ENCODE assay signal across 1 cellular context in the genomic region with DNA sequence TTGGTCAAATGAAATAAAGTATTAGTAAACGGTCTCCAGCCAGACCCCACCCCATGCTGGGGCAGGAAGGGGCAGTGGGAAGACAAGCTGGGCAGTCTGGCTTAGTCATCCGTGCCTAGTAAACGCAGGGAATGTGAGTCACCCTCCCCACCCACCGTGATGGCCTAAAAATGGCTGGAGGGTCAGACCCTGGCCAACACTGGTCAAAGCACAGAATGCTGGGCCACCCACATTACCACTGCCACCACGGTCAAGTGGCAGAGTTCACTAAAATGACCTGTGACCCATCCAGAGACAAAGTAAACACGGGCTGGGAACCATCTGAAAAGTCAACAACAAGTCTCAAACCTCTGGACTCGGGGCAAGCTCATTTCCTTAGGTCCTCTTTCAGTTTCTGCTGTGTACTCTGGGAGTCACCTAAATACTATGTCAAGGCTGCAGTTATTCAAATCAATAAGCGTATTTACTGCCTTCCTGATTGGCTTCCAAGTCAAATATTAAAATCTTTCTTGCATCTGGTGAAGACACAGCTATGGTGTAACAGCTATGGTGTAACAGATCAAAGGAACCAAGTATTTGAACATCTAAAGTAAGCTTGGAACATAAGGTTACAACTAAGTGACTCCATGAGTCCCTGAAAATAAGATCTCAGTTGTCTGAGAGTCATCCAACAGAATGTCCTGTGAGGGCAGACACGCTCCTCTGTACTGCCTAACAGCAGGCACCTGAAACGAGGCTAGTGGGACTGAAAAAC.
TF ChIP-seq lines count a peak whose summit lies in the region.

No MANE protein-coding gene starts in this region.

TF ChIP-seq in HepG2, 621 proteins besides CTCF, POLR2A, EP300 and RAD21 (continued from another document and continues in another):
- TF ChIP-seq, protein P1, sequence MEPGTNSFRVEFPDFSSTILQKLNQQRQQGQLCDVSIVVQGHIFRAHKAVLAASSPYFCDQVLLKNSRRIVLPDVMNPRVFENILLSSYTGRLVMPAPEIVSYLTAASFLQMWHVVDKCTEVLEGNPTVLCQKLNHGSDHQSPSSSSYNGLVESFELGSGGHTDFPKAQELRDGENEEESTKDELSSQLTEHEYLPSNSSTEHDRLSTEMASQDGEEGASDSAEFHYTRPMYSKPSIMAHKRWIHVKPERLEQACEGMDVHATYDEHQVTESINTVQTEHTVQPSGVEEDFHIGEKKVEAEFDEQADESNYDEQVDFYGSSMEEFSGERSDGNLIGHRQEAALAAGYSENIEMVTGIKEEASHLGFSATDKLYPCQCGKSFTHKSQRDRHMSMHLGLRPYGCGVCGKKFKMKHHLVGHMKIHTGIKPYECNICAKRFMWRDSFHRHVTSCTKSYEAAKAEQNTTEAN (CRISPR knock-in tag; conservative IDR thresholded peaks at IDR 0.05): peak; percentile 88
- TF ChIP-seq KDM4B (CRISPR knock-in tag; IDR thresholded peaks at IDR 0.05) (no peak; the same call in 1 of the 2 replicates), ZNF839 (CRISPR knock-in tag; IDR thresholded peaks at IDR 0.05; ENCODE audit: borderline replicate concordance) (no peak), KLF11 (CRISPR knock-in tag; IDR thresholded peaks at IDR 0.05) (0 out of 2 replicates have a peak, but pooled peaks have one; percentile 88), NKX3-1 (CRISPR knock-in tag; IDR thresholded peaks at IDR 0.05) (peak; percentile 95), SOX6 (IDR thresholded peaks at IDR 0.05) (no peak), SOX6 (CRISPR knock-in tag; IDR thresholded peaks at IDR 0.05) (peak; percentile 97), ZNF737 (CRISPR knock-in tag; IDR thresholded peaks at IDR 0.05; ENCODE audit: borderline replicate concordance) (no peak), TBP (CRISPR knock-in tag; IDR thresholded peaks at IDR 0.05) (0 out of 2 replicates have a peak, but pooled peaks have one; percentile 68), MIER3 (CRISPR knock-in tag; IDR thresholded peaks at IDR 0.05; ENCODE audit: borderline replicate concordance) (peak; percentile 96), CHD2 (IDR thresholded peaks at IDR 0.05; ENCODE audit: low read depth, low read length) (no peak), YEATS4 (CRISPR knock-in tag; IDR thresholded peaks at IDR 0.05; ENCODE audit: borderline replicate concordance) (peak; percentile 78), NR2F6 (IDR thresholded peaks at IDR 0.05) (peak; percentile 100), NR2F6 (CRISPR knock-in tag; IDR thresholded peaks at IDR 0.05) (peak; percentile 99), ZNF781 (CRISPR knock-in tag; IDR thresholded peaks at IDR 0.05; ENCODE audit: borderline replicate concordance, not compliant biosample characterization) (no peak), ZBTB42 (CRISPR knock-in tag; IDR thresholded peaks at IDR 0.05) (no peak), ZNF660 (CRISPR knock-in tag; IDR thresholded peaks at IDR 0.05; ENCODE audit: borderline replicate concordance, low read depth) (no peak), SP5 (CRISPR knock-in tag; IDR thresholded peaks at IDR 0.05; ENCODE audit: borderline replicate concordance, low read depth) (peak; percentile 90), NR2F2 (IDR thresholded peaks at IDR 0.05; ENCODE audit: borderline replicate concordance, low read depth) (peak; percentile 99), ZFP1 (CRISPR knock-in tag; IDR thresholded peaks at IDR 0.05) (peak; percentile 88), ZNF468 (CRISPR knock-in tag; IDR thresholded peaks at IDR 0.05) (no peak), ARNT (IDR thresholded peaks at IDR 0.05) (no peak), ZNF83 (CRISPR knock-in tag; IDR thresholded peaks at IDR 0.05; ENCODE audit: borderline replicate concordance) (no peak), ZNF138 (CRISPR knock-in tag; IDR thresholded peaks at IDR 0.05; ENCODE audit: low read depth) (no peak), U2AF2 (IDR thresholded peaks at IDR 0.05; ENCODE audit: low read depth, low read length) (no peak), STAG1 (CRISPR knock-in tag; IDR thresholded peaks at IDR 0.05) (no peak; the same call in 1 of the 2 replicates), SMARCC2 (IDR thresholded peaks at IDR 0.05) (peak; percentile 73; the same call in 1 of the 2 replicates), XBP1 (CRISPR knock-in tag; IDR thresholded peaks at IDR 0.05) (no peak; the same call in 1 of the 2 replicates), ATF7-NPFF (CRISPR knock-in tag; IDR thresholded peaks at IDR 0.05; ENCODE audit: low read depth) (peak; percentile 58; the same call in 1 of the 2 replicates), SKI (IDR thresholded peaks at IDR 0.05; ENCODE audit: partially characterized antibody) (peak; percentile 99), RBM22 (optimal IDR thresholded peaks at IDR 0.05; ENCODE audit: low read length) (no peak), EED (CRISPR knock-in tag; IDR thresholded peaks at IDR 0.05) (no peak), ZNF143 (CRISPR knock-in tag; IDR thresholded peaks at IDR 0.05) (peak; percentile 78), ELF3 (CRISPR knock-in tag; IDR thresholded peaks at IDR 0.05) (peak; percentile 90), KDM5A (IDR thresholded peaks at IDR 0.05; ENCODE audit: borderline replicate concordance, low read length) (no peak), ZBTB8A (CRISPR knock-in tag; IDR thresholded peaks at IDR 0.05; ENCODE audit: borderline replicate concordance, low read depth) (no peak)
- TF ChIP-seq, protein P2, sequence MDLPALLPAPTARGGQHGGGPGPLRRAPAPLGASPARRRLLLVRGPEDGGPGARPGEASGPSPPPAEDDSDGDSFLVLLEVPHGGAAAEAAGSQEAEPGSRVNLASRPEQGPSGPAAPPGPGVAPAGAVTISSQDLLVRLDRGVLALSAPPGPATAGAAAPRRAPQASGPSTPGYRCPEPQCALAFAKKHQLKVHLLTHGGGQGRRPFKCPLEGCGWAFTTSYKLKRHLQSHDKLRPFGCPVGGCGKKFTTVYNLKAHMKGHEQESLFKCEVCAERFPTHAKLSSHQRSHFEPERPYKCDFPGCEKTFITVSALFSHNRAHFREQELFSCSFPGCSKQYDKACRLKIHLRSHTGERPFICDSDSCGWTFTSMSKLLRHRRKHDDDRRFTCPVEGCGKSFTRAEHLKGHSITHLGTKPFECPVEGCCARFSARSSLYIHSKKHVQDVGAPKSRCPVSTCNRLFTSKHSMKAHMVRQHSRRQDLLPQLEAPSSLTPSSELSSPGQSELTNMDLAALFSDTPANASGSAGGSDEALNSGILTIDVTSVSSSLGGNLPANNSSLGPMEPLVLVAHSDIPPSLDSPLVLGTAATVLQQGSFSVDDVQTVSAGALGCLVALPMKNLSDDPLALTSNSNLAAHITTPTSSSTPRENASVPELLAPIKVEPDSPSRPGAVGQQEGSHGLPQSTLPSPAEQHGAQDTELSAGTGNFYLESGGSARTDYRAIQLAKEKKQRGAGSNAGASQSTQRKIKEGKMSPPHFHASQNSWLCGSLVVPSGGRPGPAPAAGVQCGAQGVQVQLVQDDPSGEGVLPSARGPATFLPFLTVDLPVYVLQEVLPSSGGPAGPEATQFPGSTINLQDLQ (CRISPR knock-in tag; IDR thresholded peaks at IDR 0.05): peak; percentile 61; the same call in 1 of the 2 replicates
- TF ChIP-seq, protein P3, sequence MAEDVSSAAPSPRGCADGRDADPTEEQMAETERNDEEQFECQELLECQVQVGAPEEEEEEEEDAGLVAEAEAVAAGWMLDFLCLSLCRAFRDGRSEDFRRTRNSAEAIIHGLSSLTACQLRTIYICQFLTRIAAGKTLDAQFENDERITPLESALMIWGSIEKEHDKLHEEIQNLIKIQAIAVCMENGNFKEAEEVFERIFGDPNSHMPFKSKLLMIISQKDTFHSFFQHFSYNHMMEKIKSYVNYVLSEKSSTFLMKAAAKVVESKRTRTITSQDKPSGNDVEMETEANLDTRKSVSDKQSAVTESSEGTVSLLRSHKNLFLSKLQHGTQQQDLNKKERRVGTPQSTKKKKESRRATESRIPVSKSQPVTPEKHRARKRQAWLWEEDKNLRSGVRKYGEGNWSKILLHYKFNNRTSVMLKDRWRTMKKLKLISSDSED (CRISPR knock-in tag; IDR thresholded peaks at IDR 0.05): no peak
- TF ChIP-seq, protein P4, sequence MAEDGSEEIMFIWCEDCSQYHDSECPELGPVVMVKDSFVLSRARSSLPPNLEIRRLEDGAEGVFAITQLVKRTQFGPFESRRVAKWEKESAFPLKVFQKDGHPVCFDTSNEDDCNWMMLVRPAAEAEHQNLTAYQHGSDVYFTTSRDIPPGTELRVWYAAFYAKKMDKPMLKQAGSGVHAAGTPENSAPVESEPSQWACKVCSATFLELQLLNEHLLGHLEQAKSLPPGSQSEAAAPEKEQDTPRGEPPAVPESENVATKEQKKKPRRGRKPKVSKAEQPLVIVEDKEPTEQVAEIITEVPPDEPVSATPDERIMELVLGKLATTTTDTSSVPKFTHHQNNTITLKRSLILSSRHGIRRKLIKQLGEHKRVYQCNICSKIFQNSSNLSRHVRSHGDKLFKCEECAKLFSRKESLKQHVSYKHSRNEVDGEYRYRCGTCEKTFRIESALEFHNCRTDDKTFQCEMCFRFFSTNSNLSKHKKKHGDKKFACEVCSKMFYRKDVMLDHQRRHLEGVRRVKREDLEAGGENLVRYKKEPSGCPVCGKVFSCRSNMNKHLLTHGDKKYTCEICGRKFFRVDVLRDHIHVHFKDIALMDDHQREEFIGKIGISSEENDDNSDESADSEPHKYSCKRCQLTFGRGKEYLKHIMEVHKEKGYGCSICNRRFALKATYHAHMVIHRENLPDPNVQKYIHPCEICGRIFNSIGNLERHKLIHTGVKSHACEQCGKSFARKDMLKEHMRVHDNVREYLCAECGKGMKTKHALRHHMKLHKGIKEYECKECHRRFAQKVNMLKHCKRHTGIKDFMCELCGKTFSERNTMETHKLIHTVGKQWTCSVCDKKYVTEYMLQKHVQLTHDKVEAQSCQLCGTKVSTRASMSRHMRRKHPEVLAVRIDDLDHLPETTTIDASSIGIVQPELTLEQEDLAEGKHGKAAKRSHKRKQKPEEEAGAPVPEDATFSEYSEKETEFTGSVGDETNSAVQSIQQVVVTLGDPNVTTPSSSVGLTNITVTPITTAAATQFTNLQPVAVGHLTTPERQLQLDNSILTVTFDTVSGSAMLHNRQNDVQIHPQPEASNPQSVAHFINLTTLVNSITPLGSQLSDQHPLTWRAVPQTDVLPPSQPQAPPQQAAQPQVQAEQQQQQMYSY (CRISPR knock-in tag; IDR thresholded peaks at IDR 0.05): 0 out of 2 replicates have a peak, but pooled peaks have one; percentile 20
- TF ChIP-seq, protein P5, sequence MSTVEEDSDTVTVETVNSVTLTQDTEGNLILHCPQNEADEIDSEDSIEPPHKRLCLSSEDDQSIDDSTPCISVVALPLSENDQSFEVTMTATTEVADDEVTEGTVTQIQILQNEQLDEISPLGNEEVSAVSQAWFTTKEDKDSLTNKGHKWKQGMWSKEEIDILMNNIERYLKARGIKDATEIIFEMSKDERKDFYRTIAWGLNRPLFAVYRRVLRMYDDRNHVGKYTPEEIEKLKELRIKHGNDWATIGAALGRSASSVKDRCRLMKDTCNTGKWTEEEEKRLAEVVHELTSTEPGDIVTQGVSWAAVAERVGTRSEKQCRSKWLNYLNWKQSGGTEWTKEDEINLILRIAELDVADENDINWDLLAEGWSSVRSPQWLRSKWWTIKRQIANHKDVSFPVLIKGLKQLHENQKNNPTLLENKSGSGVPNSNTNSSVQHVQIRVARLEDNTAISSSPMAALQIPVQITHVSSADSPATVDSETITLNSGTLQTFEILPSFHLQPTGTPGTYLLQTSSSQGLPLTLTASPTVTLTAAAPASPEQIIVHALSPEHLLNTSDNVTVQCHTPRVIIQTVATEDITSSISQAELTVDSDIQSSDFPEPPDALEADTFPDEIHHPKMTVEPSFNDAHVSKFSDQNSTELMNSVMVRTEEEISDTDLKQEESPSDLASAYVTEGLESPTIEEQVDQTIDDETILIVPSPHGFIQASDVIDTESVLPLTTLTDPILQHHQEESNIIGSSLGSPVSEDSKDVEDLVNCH (CRISPR knock-in tag; IDR thresholded peaks at IDR 0.05): no peak
- TF ChIP-seq, protein P6, sequence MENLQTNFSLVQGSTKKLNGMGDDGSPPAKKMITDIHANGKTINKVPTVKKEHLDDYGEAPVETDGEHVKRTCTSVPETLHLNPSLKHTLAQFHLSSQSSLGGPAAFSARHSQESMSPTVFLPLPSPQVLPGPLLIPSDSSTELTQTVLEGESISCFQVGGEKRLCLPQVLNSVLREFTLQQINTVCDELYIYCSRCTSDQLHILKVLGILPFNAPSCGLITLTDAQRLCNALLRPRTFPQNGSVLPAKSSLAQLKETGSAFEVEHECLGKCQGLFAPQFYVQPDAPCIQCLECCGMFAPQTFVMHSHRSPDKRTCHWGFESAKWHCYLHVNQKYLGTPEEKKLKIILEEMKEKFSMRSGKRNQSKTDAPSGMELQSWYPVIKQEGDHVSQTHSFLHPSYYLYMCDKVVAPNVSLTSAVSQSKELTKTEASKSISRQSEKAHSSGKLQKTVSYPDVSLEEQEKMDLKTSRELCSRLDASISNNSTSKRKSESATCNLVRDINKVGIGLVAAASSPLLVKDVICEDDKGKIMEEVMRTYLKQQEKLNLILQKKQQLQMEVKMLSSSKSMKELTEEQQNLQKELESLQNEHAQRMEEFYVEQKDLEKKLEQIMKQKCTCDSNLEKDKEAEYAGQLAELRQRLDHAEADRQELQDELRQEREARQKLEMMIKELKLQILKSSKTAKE (CRISPR knock-in tag; IDR thresholded peaks at IDR 0.05; ENCODE audit: borderline replicate concordance): peak; percentile 98
- TF ChIP-seq, protein P7, sequence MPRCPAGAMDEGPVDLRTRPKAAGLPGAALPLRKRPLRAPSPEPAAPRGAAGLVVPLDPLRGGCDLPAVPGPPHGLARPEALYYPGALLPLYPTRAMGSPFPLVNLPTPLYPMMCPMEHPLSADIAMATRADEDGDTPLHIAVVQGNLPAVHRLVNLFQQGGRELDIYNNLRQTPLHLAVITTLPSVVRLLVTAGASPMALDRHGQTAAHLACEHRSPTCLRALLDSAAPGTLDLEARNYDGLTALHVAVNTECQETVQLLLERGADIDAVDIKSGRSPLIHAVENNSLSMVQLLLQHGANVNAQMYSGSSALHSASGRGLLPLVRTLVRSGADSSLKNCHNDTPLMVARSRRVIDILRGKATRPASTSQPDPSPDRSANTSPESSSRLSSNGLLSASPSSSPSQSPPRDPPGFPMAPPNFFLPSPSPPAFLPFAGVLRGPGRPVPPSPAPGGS (CRISPR knock-in tag; IDR thresholded peaks at IDR 0.05): peak; percentile 94
- TF ChIP-seq, protein P8, sequence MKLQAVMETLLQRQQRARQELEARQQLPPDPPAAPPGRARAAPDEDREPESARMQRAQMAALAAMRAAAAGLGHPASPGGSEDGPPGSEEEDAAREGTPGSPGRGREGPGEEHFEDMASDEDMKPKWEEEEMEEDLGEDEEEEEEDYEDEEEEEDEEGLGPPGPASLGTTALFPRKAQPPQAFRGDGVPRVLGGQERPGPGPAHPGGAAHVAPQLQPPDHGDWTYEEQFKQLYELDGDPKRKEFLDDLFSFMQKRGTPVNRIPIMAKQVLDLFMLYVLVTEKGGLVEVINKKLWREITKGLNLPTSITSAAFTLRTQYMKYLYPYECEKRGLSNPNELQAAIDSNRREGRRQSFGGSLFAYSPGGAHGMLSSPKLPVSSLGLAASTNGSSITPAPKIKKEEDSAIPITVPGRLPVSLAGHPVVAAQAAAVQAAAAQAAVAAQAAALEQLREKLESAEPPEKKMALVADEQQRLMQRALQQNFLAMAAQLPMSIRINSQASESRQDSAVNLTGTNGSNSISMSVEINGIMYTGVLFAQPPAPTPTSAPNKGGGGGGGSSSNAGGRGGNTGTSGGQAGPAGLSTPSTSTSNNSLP (IDR thresholded peaks at IDR 0.05; ENCODE audit: low read depth, low read length): peak; percentile 100
- TF ChIP-seq, protein P9, sequence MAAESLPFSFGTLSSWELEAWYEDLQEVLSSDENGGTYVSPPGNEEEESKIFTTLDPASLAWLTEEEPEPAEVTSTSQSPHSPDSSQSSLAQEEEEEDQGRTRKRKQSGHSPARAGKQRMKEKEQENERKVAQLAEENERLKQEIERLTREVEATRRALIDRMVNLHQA (CRISPR knock-in tag; IDR thresholded peaks at IDR 0.05): peak; percentile 57; the same call in 1 of the 2 replicates
- TF ChIP-seq, protein P10, sequence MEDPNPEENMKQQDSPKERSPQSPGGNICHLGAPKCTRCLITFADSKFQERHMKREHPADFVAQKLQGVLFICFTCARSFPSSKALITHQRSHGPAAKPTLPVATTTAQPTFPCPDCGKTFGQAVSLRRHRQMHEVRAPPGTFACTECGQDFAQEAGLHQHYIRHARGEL (CRISPR knock-in tag; IDR thresholded peaks at IDR 0.05): 0 out of 2 replicates have a peak, but pooled peaks have one; percentile 68
